Comparison of ENCODE assay signal across 18 cellular contexts in the genomic region with DNA sequence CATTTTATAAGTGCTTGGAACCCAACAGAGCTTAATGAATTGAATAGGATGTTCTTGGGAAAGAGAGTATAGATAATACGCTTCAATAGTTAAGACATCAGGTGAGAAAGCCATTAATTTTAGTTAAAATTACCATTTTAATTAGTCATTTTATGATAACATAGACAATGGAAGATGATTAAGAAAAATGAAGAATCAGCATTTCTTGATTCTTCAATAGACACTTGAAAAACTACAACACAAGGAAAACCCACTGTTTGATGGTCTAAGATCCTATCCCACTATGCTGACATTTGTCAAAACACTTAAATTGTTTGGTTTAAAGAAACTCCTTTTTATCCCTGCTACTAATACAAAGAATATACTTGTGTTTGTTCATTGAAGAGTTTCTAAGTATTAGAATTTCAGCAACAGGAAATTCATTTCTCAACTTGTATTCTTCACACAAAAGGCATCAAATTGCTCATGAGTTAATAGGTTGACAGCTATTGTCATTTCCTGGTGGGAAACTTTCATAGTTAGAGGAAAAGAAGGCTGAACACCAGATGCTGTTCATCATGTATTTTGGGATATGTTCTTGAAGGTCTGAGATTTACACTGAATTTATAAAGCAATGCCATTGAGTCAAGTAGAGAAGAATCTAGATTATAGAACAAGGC. TPM values are rescaled to one million over a fixed set of nuclear protein-coding genes. Genes with fewer than 3 reads are reported as not detected.
DNase-seq lines count a peak whose midpoint lies in the region; ATAC-seq and TF ChIP-seq lines count a peak whose summit lies in the region.
"Had no signal": no experiment of that assay in that cellular context is flagged by ENCODE, and none has a peak within 500 bp of the region (broad histone marks: within the 10 kb centered on the region; RNA-seq: fewer than 3 reads in every experiment).

No MANE protein-coding gene starts in this region.

- H3K9ac ChIP-seq in smooth muscle cell (ENCODE audit: low read depth): peak overlapping the region; percentile 62
- H3K9ac ChIP-seq: parathyroid adenoma had no signal

- no peaks in the 10 kb centered on the region for H3K79me2 ChIP-seq in smooth muscle cell (ENCODE audit: low read depth)
- H3K79me2 ChIP-seq: parathyroid adenoma had no signal

- 95% methylated on average over 1 of the region's 1 CpG for WGBS in smooth muscle cell (ENCODE audit: low lambda C conversion rate)

- DNase-seq in NCI-H226 (peak; percentile 39), caudate nucleus (lab: John Stamatoyannopoulos, UW) (no peak), lower lobe of right lung (no peak), smooth muscle cell (lab: John Stamatoyannopoulos, UW; ENCODE audit: unreplicated experiment) (no peak), ureter (ENCODE audit: low spot score) (no peak), amniotic stem cell (lab: John Stamatoyannopoulos, UW) (no peak), SHP77 treated with DMSO at 0.1 percent for 48 hours (lab: John Stamatoyannopoulos, UW) (no peak)
- DNase-seq: activated CD4-positive, alpha-beta T cell treated with anti-CD3 and anti-CD28 coated beads, Interleukin-2, amount 10 ng/mL, durations not matched to agents 24 days and 14 days; activated T-cell treated with anti-CD3 and anti-CD28 coated beads, Interleukin-2, amount 50 U/mL, for 48 hours; amygdala; effector memory CD4-positive, alpha-beta T cell; Karpas-422; NCI-H187; NCI-H526; RPMI8226; T-helper 9 cell had no signal

- H3K27ac ChIP-seq in caudate nucleus (ENCODE audit: low read depth, low read length) (peak overlapping the region; percentile 20), lower lobe of right lung (peak overlapping the region; percentile 76), smooth muscle cell (ENCODE audit: low read depth) (peak overlapping the region; percentile 98)
- H3K27ac ChIP-seq: parathyroid adenoma had no signal

- ATAC-seq in lower lobe of right lung: no peak
- no peak for ATAC-seq in HG02610 (IDR thresholded peaks at IDR 0.05; ENCODE audit: unreplicated experiment)

- H3K4me1 ChIP-seq in lower lobe of right lung (peaks cover 42% of the 10 kb centered on the region), smooth muscle cell (ENCODE audit: low read depth) (peaks cover 24% of the 10 kb centered on the region)
- H3K4me1 ChIP-seq: parathyroid adenoma had no signal

- H2AFZ ChIP-seq in smooth muscle cell (ENCODE audit: low read depth): no peak overlapping the region
- H2AFZ ChIP-seq: parathyroid adenoma had no signal

- H3F3A ChIP-seq in smooth muscle cell (ENCODE audit: low read depth): peaks cover 16% of the 10 kb centered on the region

- no peaks in the 10 kb centered on the region for H3K27me3 ChIP-seq in lower lobe of right lung (ENCODE audit: low read depth)
- H3K27me3 ChIP-seq in smooth muscle cell (ENCODE audit: low read depth): no peaks in the 10 kb centered on the region

- intact Hi-C loops in lower lobe of right lung (cut with DNase I): no loop called here

- no peak overlapping the region for H3K4me3 ChIP-seq in lower lobe of right lung
- no peak overlapping the region for H3K4me3 ChIP-seq in smooth muscle cell

- no peaks in the 10 kb centered on the region for H4K20me1 ChIP-seq in smooth muscle cell (ENCODE audit: low read depth)

- H3K9me3 ChIP-seq in lower lobe of right lung: no peaks in the 10 kb centered on the region
- no peaks in the 10 kb centered on the region for H3K9me3 ChIP-seq in smooth muscle cell (replicated peaks; ENCODE audit: low read depth)

- no peak for TF ChIP-seq CTCF in lower lobe of right lung (IDR thresholded peaks at IDR 0.05)
- TF ChIP-seq CTCF in smooth muscle cell (IDR thresholded peaks at IDR 0.05; ENCODE audit: borderline replicate concordance, insufficient read depth, poor library complexity, severe bottlenecking): no peak

- H3K4me2 ChIP-seq in smooth muscle cell: peak overlapping the region; percentile 65

- H3K36me3 ChIP-seq in lower lobe of right lung (no peaks in the 10 kb centered on the region), smooth muscle cell (ENCODE audit: low read depth) (no peaks in the 10 kb centered on the region)

RNA-seq across cellular contexts. Expression of gene CXCL2, which starts 9.6 kb away (rescaled TPM):
- total RNA-seq in lower lobe of right lung (30.1 TPM), smooth muscle cell (11.3 and 16.1 TPM in 2 replicates), ureter (3.3 TPM)
- polyA plus RNA-seq in smooth muscle cell: 15.2 and 26.1 TPM in 2 replicates
- total RNA-seq: activated CD4-positive, alpha-beta T cell treated with anti-CD3 and anti-CD28 coated beads, Interleukin-2, amount 10 ng/mL, durations not matched to agents 24 days and 14 days had no signal

RNA-seq across cellular contexts. Expression of gene MTHFD2L, which starts 49.3 kb away (rescaled TPM):
- total RNA-seq in lower lobe of right lung (11.0 TPM), smooth muscle cell (6.6 and 20.7 TPM in 2 replicates), ureter (15.9 TPM)
- 4.9 and 6.2 TPM in 2 replicates for polyA plus RNA-seq in smooth muscle cell

Comparison
In these comparisons a context has a peak if more than half of its experiments do, and no peak if none do; other contexts are left out.
1. H3K27ac ChIP-seq: peak in every context shown above with its lines; median percentile 98 in smooth muscle cell; 76 in lower lobe of right lung; 20 in caudate nucleus.